ENCODE assay signal across 19 cellular contexts in genomic region chr3:190370369-190370768, GRCh38. TPM values are rescaled to one million over a fixed set of nuclear protein-coding genes. Genes with fewer than 3 reads are reported as not detected.
"Had no signal": no experiment of that assay in that cellular context is flagged by ENCODE, and none has a peak within 500 bp of the region (broad histone marks: within the 10 kb centered on the region; RNA-seq: fewer than 3 reads in every experiment).

No MANE protein-coding gene starts in this region.

- DNase-seq: activated CD4-positive, alpha-beta T cell treated with anti-CD3 and anti-CD28 coated beads, Interleukin-2, amount 10 ng/mL, durations not matched to agents 7 days and 5 days; activated CD8-positive, alpha-beta memory T cell treated with anti-CD3 and anti-CD28 coated beads, Interleukin-2, amount 10 ng/mL, durations not matched to agents 7 days and 5 days; activated CD8-positive, alpha-beta T cell treated with anti-CD3 and anti-CD28 coated beads for 36 hours; activated effector memory CD4-positive, alpha-beta T cell treated with anti-CD3 and anti-CD28 coated beads, Interleukin-2, amount 50 U/mL, for 16 hours; activated naive CD4-positive, alpha-beta T cell treated with anti-CD3 and anti-CD28 coated beads, Interleukin-2, amount 10 ng/mL, durations not matched to agents 7 days and 5 days; activated T-cell treated with anti-CD3 and anti-CD28 coated beads for 4 hours; erythroblast; glutamatergic neuron; hippocampal formation; left ventricle myocardium superior; nephron progenitor cell; nucleus accumbens; stimulated activated CD4-positive, alpha-beta T cell treated with anti-CD3 and anti-CD28 coated beads, Interleukin-4, amount 100 ng/mL, for 1 hour; stimulated activated naive CD4-positive, alpha-beta T cell had no signal

- H3K4me1 ChIP-seq: parathyroid adenoma had no signal

- H2AFZ ChIP-seq: parathyroid adenoma had no signal

- H3K4me3 ChIP-seq: thoracic aorta had no signal

- H3K27ac ChIP-seq: parathyroid adenoma, thoracic aorta had no signal

- H3K9ac ChIP-seq: parathyroid adenoma had no signal

- ATAC-seq: activated CD8-positive, alpha-beta memory T cell treated with anti-CD3 and anti-CD28 coated beads, Interleukin-2, amount 10 ng/mL, durations not matched to agents 7 days and 5 days; activated CD8-positive, alpha-beta T cell treated with anti-CD3 and anti-CD28 coated beads for 36 hours; left ventricle myocardium superior; sciatic nerve had no signal

- H3K9me3 ChIP-seq: thoracic aorta had no signal

- H3K36me3 ChIP-seq: thoracic aorta had no signal

- H3K79me2 ChIP-seq: parathyroid adenoma had no signal

RNA-seq across cellular contexts. Expression of gene CLDN16, which starts 17.6 kb away (rescaled TPM):
- total RNA-seq: activated CD4-positive, alpha-beta T cell treated with anti-CD3 and anti-CD28 coated beads, Interleukin-2, amount 10 ng/mL, durations not matched to agents 7 days and 5 days; activated CD8-positive, alpha-beta memory T cell treated with anti-CD3 and anti-CD28 coated beads, Interleukin-2, amount 10 ng/mL, durations not matched to agents 7 days and 5 days; activated CD8-positive, alpha-beta T cell treated with anti-CD3 and anti-CD28 coated beads for 36 hours; cardiac septum; left ventricle myocardium superior; T-helper 2 cell treated with Interferon-gamma antibody and Interleukin-4, amounts not matched to agents 100 ng/mL and 5 ng/mL, for 36 hours; thoracic aorta had no signal

RNA-seq across cellular contexts. Expression of gene CLDN1, which starts 48.1 kb away (rescaled TPM):
- total RNA-seq: activated CD4-positive, alpha-beta T cell treated with anti-CD3 and anti-CD28 coated beads, Interleukin-2, amount 10 ng/mL, durations not matched to agents 7 days and 5 days; activated CD8-positive, alpha-beta memory T cell treated with anti-CD3 and anti-CD28 coated beads, Interleukin-2, amount 10 ng/mL, durations not matched to agents 7 days and 5 days had no signal
